Comparison of ENCODE assay signal across 10 cellular contexts in the genomic region with DNA sequence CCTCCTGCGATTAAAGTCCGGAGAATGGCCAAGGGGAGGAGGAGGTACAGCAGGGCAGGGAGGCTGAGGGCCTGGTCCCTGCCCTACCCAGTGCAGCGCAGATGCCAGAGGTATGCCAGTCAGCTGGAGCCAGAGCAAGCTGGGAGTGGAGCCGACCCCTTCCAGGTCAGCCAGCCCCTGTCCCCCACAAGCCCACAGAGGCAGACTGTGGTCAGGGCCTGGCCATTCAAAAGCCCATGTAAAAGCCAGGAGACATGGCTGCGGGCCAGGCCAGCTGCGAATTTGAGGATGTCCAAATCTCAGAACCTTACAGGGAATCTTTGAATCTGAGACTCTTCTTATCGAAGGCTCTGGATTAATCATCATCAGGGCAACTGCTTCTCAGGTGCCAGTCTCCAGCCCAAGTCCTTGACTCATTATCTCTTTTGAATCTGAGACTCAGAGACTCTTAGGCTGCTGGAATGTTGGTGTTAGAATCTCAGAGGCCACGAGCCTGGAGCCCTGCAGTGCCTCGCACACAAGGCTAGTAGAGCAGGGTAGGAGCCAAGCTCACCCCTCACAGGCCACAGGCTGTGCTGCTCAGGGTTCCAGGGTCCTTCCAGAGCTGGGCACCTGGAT. TPM values are rescaled to one million over a fixed set of nuclear protein-coding genes. Genes with fewer than 3 reads are reported as not detected.
DNase-seq lines count a peak whose midpoint lies in the region; ATAC-seq, FAIRE-seq and TF ChIP-seq lines count a peak whose summit lies in the region.
"Had no signal": no experiment of that assay in that cellular context is flagged by ENCODE, and none has a peak within 500 bp of the region (broad histone marks: within the 10 kb centered on the region; RNA-seq: fewer than 3 reads in every experiment).

No MANE protein-coding gene starts in this region.

- peak; percentile 56 for ATAC-seq in HCT116
- peak; percentile 11; the same call in 2 of the 3 replicates for ATAC-seq in GM12878
- ATAC-seq: activated CD4-positive, CD25-positive, alpha-beta regulatory T cell treated with anti-CD3 and anti-CD28 coated beads, Interleukin-2, amount 50 U/mL, for 24 hours had no signal

- CTCF ChIA-PET in HCT116 (lab: Charles Lee): interaction anchor here (1.4 to 2.7 kb wide), 2 partner anchors 10 to 32 kb away, joined by 4 to 11 read pairs; no protein-coding TSS in a partner anchor
- CTCF ChIA-PET in GM12878 (lab: Yijun Ruan, JAX): no interaction called here

- H3K27me3 ChIP-seq in HCT116 (ENCODE audit: insufficient read depth, low read length) (no peaks in the 10 kb centered on the region), GM12878 (replicated peaks in 1 of 2; ENCODE audit: control insufficient read depth in 2 of 2, insufficient read depth in 2 of 2, low read length in 1 of 2) (peaks cover 0 to 2% of the 10 kb centered on the region in 2 experiments; a peak in 1 of 4 replicates), iPS-15b (ENCODE audit: control insufficient read depth, insufficient read depth, low read length) (no peaks in the 10 kb centered on the region), smooth muscle cell (ENCODE audit: low read depth) (no peaks in the 10 kb centered on the region)

- H3K9me2 ChIP-seq in HCT116 (ENCODE audit: insufficient read depth): no peaks in the 10 kb centered on the region

- RAD21 ChIA-PET in HCT116 (lab: Charles Lee; ENCODE audit: low non-redundant PET in 1 of 2, low total read pairs in 2 of 2, uncharacterized antibody in 2 of 2, unreplicated experiment in 2 of 2): no interaction called here
- RAD21 ChIA-PET in GM12878 (lab: Charles Lee; ENCODE audit: unreplicated experiment): no interaction called here

- SMC1A ChIA-PET in GM12878 (lab: Charles Lee; ENCODE audit: uncharacterized antibody, unreplicated experiment): no interaction called here

- TSS peak; percentile 56 for BruUV-seq in HCT116 (replicated peaks; lab: Mats Ljungman, UMichigan)
- no TSS peak for BruUV-seq in GM12878 (replicated peaks; lab: Mats Ljungman, UMichigan)

- no peaks in the 10 kb centered on the region for H3F3A ChIP-seq in smooth muscle cell (ENCODE audit: low read depth)

- in situ Hi-C loops in GM12878 (cut with MboI): no loop called here

- no peak for TF ChIP-seq CTCF in HCT116 (IDR thresholded peaks at IDR 0.05 in 2 of 3, conservative IDR thresholded peaks at IDR 0.05 in 1 of 3; ENCODE audit: borderline replicate concordance in 1 of 3, insufficient read depth in 1 of 3, low read depth in 2 of 3, low read length in 2 of 3)
- TF ChIP-seq CTCF in GM12878 (IDR thresholded peaks at IDR 0.05 in 2 of 3, conservative IDR thresholded peaks at IDR 0.05 in 1 of 3; ENCODE audit: control insufficient read depth in 2 of 3, extremely low read depth in 1 of 3, insufficient read depth in 1 of 3, low read depth in 3 of 3, low read length in 3 of 3): no peak
- no peak for TF ChIP-seq CTCF in smooth muscle cell (IDR thresholded peaks at IDR 0.05; ENCODE audit: borderline replicate concordance, insufficient read depth, poor library complexity, severe bottlenecking)

- H4K20me1 ChIP-seq in HCT116 (ENCODE audit: insufficient read depth) (no peaks in the 10 kb centered on the region), GM12878 (ENCODE audit: control insufficient read depth, insufficient read depth) (no peaks in the 10 kb centered on the region), smooth muscle cell (ENCODE audit: low read depth) (no peaks in the 10 kb centered on the region)

- intact Hi-C loops in HCT116 (cut with micrococcal nuclease): no loop called here
- intact Hi-C loops in GM12878 (cut with micrococcal nuclease; ENCODE audit: unreplicated experiment): no loop called here

- no peak for TF ChIP-seq EP300 in GM12878 (IDR thresholded peaks at IDR 0.05; ENCODE audit: borderline replicate concordance in 1 of 2, control insufficient read depth in 1 of 2, low read depth in 2 of 2, low read length in 2 of 2)

- H3K36me3 ChIP-seq in HCT116 (ENCODE audit: control insufficient read depth in 1 of 2, insufficient read depth in 2 of 2, low read length in 2 of 2): no peaks in the 10 kb centered on the region
- no peaks in the 10 kb centered on the region for H3K36me3 ChIP-seq in GM12878 (ENCODE audit: control insufficient read depth in 2 of 2, insufficient read depth in 2 of 2, low read length in 1 of 2)
- H3K36me3 ChIP-seq in iPS-15b (ENCODE audit: control insufficient read depth, insufficient read depth, low read length): no peaks in the 10 kb centered on the region
- no peaks in the 10 kb centered on the region for H3K36me3 ChIP-seq in smooth muscle cell (ENCODE audit: low read depth)

- POLR2A ChIA-PET in HCT116 (lab: Charles Lee): no interaction called here
- POLR2A ChIA-PET in GM12878 (lab: Charles Lee): no interaction called here

- FAIRE-seq in GM12878 (lab: Jason Lieb, UNC): no peak

- H3K79me2 ChIP-seq in HCT116 (ENCODE audit: insufficient read depth, low read length) (0 out of 2 replicates have a peak, but pooled peaks cover 3% of the 10 kb centered on the region), GM12878 (ENCODE audit: control insufficient read depth, insufficient read depth, low read length) (no peaks in the 10 kb centered on the region), smooth muscle cell (ENCODE audit: low read depth) (no peaks in the 10 kb centered on the region)

- DNase-seq in HCT116 (ENCODE audit: low read depth, low spot score) (no peak), GM12878 (ENCODE audit: low read depth, low spot score) (no peak), smooth muscle cell (lab: John Stamatoyannopoulos, UW; ENCODE audit: unreplicated experiment) (no peak), NCI-H1436 treated with DMSO at 0.1 percent for 48 hours (lab: John Stamatoyannopoulos, UW) (no peak), NCI-H1436 (lab: John Stamatoyannopoulos, UW) (no peak), DMS114 treated with DMSO at 0.1 percent for 48 hours (lab: John Stamatoyannopoulos, UW; ENCODE audit: unreplicated experiment) (no peak)
- DNase-seq in activated T-cell treated with anti-CD3 and anti-CD28 coated beads, Interleukin-2, amount 50 U/mL, for 48 hours: no peak

- no peak for TF ChIP-seq POLR2A in HCT116 (IDR thresholded peaks at IDR 0.05; ENCODE audit: borderline replicate concordance, extremely low read depth, insufficient read depth, insufficient read length)
- TF ChIP-seq POLR2A in GM12878 (IDR thresholded peaks at IDR 0.05; ENCODE audit: low read depth, low read length): no peak

- H3K4me3 ChIP-seq in HCT116 (replicated peaks in 1 of 2; ENCODE audit: low read depth in 1 of 2, low read length in 2 of 2): peak overlapping the region; percentile 52 to 63
- no peak overlapping the region for H3K4me3 ChIP-seq in GM12878
- H3K4me3 ChIP-seq in iPS-15b (ENCODE audit: low read depth, low read length): peak overlapping the region; percentile 13
- peak overlapping the region; percentile 32 for H3K4me3 ChIP-seq in smooth muscle cell

- TF ChIP-seq RAD21 in HCT116 (IDR thresholded peaks at IDR 0.05; ENCODE audit: low read depth) (no peak), GM12878 (IDR thresholded peaks at IDR 0.05; ENCODE audit: insufficient read depth, low read depth, low read length) (no peak)

- 45% methylated on average over 9 of the region's 9 CpGs for WGBS in GM12878 (ENCODE audit: insufficient coverage, insufficient replicate concordance, low lambda C conversion rate, missing lambda C conversion rate)
- WGBS in smooth muscle cell (ENCODE audit: low lambda C conversion rate): 76% methylated on average over 9 of the region's 9 CpGs

- H3K9me3 ChIP-seq in HCT116 (ENCODE audit: control insufficient read depth in 1 of 2, insufficient read depth in 1 of 2, low read depth in 1 of 2, low read length in 2 of 2) (no peaks in the 10 kb centered on the region), GM12878 (replicated peaks; ENCODE audit: control insufficient read depth, insufficient read depth, low read length) (no peaks in the 10 kb centered on the region), iPS-15b (ENCODE audit: control insufficient read depth, insufficient read depth, low read length) (no peaks in the 10 kb centered on the region), smooth muscle cell (replicated peaks; ENCODE audit: low read depth) (no peaks in the 10 kb centered on the region)

- H3K9ac ChIP-seq in HCT116 (ENCODE audit: low read length) (peak overlapping the region; percentile 68), GM12878 (ENCODE audit: control insufficient read depth, insufficient read depth, low read length) (no peak overlapping the region), iPS-15b (ENCODE audit: low read depth, low read length) (no peak overlapping the region), smooth muscle cell (ENCODE audit: low read depth) (no peak overlapping the region)

- H3K27ac ChIP-seq in HCT116 (ENCODE audit: low read depth, low read length) (peak overlapping the region; percentile 88), GM12878 (ENCODE audit: control insufficient read depth, insufficient read depth) (no peak overlapping the region), smooth muscle cell (ENCODE audit: low read depth) (peak overlapping the region; percentile 43)

- H3K4me2 ChIP-seq in HCT116 (ENCODE audit: low read length): peak overlapping the region; percentile 83
- H3K4me2 ChIP-seq in GM12878 (ENCODE audit: control insufficient read depth, insufficient read depth): no peak overlapping the region
- H3K4me2 ChIP-seq in smooth muscle cell: peak overlapping the region; percentile 82

- H3K4me1 ChIP-seq in HCT116 (ENCODE audit: control insufficient read depth in 1 of 2, insufficient read depth in 2 of 2, low read length in 2 of 2): peaks cover 20 to 42% of the 10 kb centered on the region in 2 experiments
- no peaks in the 10 kb centered on the region for H3K4me1 ChIP-seq in GM12878 (ENCODE audit: control insufficient read depth, insufficient read depth, low read length)
- no peaks in the 10 kb centered on the region for H3K4me1 ChIP-seq in iPS-15b (ENCODE audit: control insufficient read depth, insufficient read depth, low read length)
- no peaks in the 10 kb centered on the region for H3K4me1 ChIP-seq in smooth muscle cell (ENCODE audit: low read depth)

- H2AFZ ChIP-seq in HCT116 (ENCODE audit: low read depth, low read length, poor library complexity, severe bottlenecking) (no peak overlapping the region), GM12878 (ENCODE audit: control insufficient read depth, low read depth, low read length) (no peak overlapping the region), smooth muscle cell (ENCODE audit: low read depth) (no peak overlapping the region)

RNA-seq across cellular contexts. Expression of gene IQSEC2, which starts 0.6 kb away (rescaled TPM):
- total RNA-seq in HCT116 (2021; ENCODE audit: unreplicated experiment) (20.7 TPM), GM12878 (2014; rRNA removed) (not detected in 2 replicates), GM12878 (2014; rRNA removed; fragmentation: Illumina TruSeq; extraction: Trizol) (not detected in 2 replicates), GM12878 (2021) (0.08 and 0.23 TPM in 2 replicates), smooth muscle cell (3.8 and 6.9 TPM in 2 replicates)
- polyA plus RNA-seq in HCT116 (2012): 17.0 and 20.0 TPM in 2 replicates
- 0.61 and 0.98 TPM in 2 replicates for total RNA-seq in GM12878 (2013; cell fraction: nucleolus; rRNA removed)
- not detected for polyA plus RNA-seq in GM12878 (2011; ENCODE audit: low read depth)
- polyA plus RNA-seq in GM12878 (2011; rRNA removed) (0.04 TPM in 1 of 2 replicates, not detected in the other), GM12878 (2014; fragmentation: Illumina TruSeq; extraction: Trizol) (0.07 TPM in 1 of 2 replicates, not detected in the other), GM12878 (2014; fragmentation: Nextera tagmentation; extraction: Ambion mirVana) (under 1 TPM; 0.04 to 0.11 TPM), GM12878 (2014; rRNA removed) (0.01 and 0.22 TPM in 2 replicates), GM12878 (2016; fragmentation: Nextera tagmentation; extraction: Ambion mirVana) (under 1 TPM in 1 of 2 experiments, not detected in 1; 0.04 TPM), smooth muscle cell (4.2 and 5.2 TPM in 2 replicates)
- 0.05 and 0.07 TPM in 2 replicates for polyA plus RNA-seq in GM12878 (2011; cell fraction: cytosol; rRNA removed)
- polyA plus RNA-seq in GM12878 (2011; cell fraction: nucleus; rRNA removed): 0.20 and 0.27 TPM in 2 replicates
- polyA plus RNA-seq in GM12878 (2012): 0.13 and 0.18 TPM in 2 replicates
- polyA minus RNA-seq in GM12878 (2011; rRNA and poly(A)+ RNA removed): not detected in 2 replicates
- not detected in 2 replicates for polyA minus RNA-seq in GM12878 (2011; cell fraction: cytosol; rRNA and poly(A)+ RNA removed)
- polyA minus RNA-seq in GM12878 (2011; cell fraction: nucleus; rRNA and poly(A)+ RNA removed): 0.36 TPM in 1 of 2 replicates, not detected in the other
- polyA plus RNA-seq: IgD-negative memory B cell had no signal

RNA-seq across cellular contexts. Expression of gene KDM5C, which starts 55.8 kb away (rescaled TPM):
- total RNA-seq in HCT116 (2021; ENCODE audit: unreplicated experiment) (72.9 TPM), GM12878 (2014; rRNA removed) (48.0 and 59.2 TPM in 2 replicates), GM12878 (2014; rRNA removed; fragmentation: Illumina TruSeq; extraction: Trizol) (35.7 and 42.1 TPM in 2 replicates), GM12878 (2021) (99.4 and 110 TPM in 2 replicates), smooth muscle cell (183 and 191 TPM in 2 replicates)
- polyA plus RNA-seq in HCT116 (2012): 55.9 and 61.7 TPM in 2 replicates
- 354 and 399 TPM in 2 replicates for total RNA-seq in GM12878 (2013; cell fraction: nucleolus; rRNA removed)
- 34.8 TPM for polyA plus RNA-seq in GM12878 (2011; ENCODE audit: low read depth)
- polyA plus RNA-seq in GM12878 (2011; rRNA removed) (40.2 and 88.5 TPM in 2 replicates), GM12878 (2014; fragmentation: Illumina TruSeq; extraction: Trizol) (45.1 and 51.0 TPM in 2 replicates), GM12878 (2014; fragmentation: Nextera tagmentation; extraction: Ambion mirVana) (1 to 10 TPM; 1.5 TPM), GM12878 (2014; rRNA removed) (58.5 and 64.7 TPM in 2 replicates), GM12878 (2016; fragmentation: Nextera tagmentation; extraction: Ambion mirVana) (10 to 100 TPM; 49.0 to 54.9 TPM), smooth muscle cell (78.7 and 80.2 TPM in 2 replicates)
- 61.8 and 80.7 TPM in 2 replicates for polyA plus RNA-seq in GM12878 (2011; cell fraction: cytosol; rRNA removed)
- polyA plus RNA-seq in GM12878 (2011; cell fraction: nucleus; rRNA removed): 295 and 353 TPM in 2 replicates
- polyA plus RNA-seq in GM12878 (2012): 63.5 and 69.1 TPM in 2 replicates
- polyA minus RNA-seq in GM12878 (2011; rRNA and poly(A)+ RNA removed): 126 and 142 TPM in 2 replicates
- 51.1 and 56.4 TPM in 2 replicates for polyA minus RNA-seq in GM12878 (2011; cell fraction: cytosol; rRNA and poly(A)+ RNA removed)
- polyA minus RNA-seq in GM12878 (2011; cell fraction: nucleus; rRNA and poly(A)+ RNA removed): 116 and 171 TPM in 2 replicates
